18 cellular contexts compared by ENCODE assay signal in genomic region chr14:54894995-54895394, GRCh38. TPM values are rescaled to one million over a fixed set of nuclear protein-coding genes. Genes with fewer than 3 reads are reported as not detected.
DNase-seq lines count a peak whose midpoint lies in the region; ATAC-seq, FAIRE-seq and TF ChIP-seq lines count a peak whose summit lies in the region.
"Had no signal": no experiment of that assay in that cellular context is flagged by ENCODE, and none has a peak within 500 bp of the region (broad histone marks: within the 10 kb centered on the region; RNA-seq: fewer than 3 reads in every experiment).

No MANE protein-coding gene starts in this region.

- no peaks in the 10 kb centered on the region for H3K79me2 ChIP-seq in ACC112 (ENCODE audit: control insufficient read depth, insufficient read depth, low read length, unreplicated experiment)

- H3K4me1 ChIP-seq in ACC112 (ENCODE audit: control insufficient read depth, insufficient read depth, low read length, unreplicated experiment): peaks cover 9% of the 10 kb centered on the region
- H3K4me1 ChIP-seq in right cardiac atrium (ENCODE audit: control insufficient read depth, insufficient read depth, low read length): no peaks in the 10 kb centered on the region

- no peaks in the 10 kb centered on the region for H3K9me3 ChIP-seq in right cardiac atrium (ENCODE audit: control insufficient read depth, low read length)

- no peak for TF ChIP-seq POLR2A in H54 (IDR thresholded peaks at IDR 0.05; ENCODE audit: low read depth, low read length)

- no peaks in the 10 kb centered on the region for H3K27me3 ChIP-seq in ACC112 (ENCODE audit: insufficient read depth, low read length)
- no peaks in the 10 kb centered on the region for H3K27me3 ChIP-seq in right cardiac atrium (ENCODE audit: control insufficient read depth, insufficient read depth)

- H3K27ac ChIP-seq in ACC112 (ENCODE audit: low read depth, low read length): no peak overlapping the region
- H3K27ac ChIP-seq in right cardiac atrium (ENCODE audit: low read length): no peak overlapping the region

- intact Hi-C loops in activated B cell treated with CpG ODN at 0.5 μM for 24 hours (cut with micrococcal nuclease): no loop called here
- intact Hi-C loops in right cardiac atrium (cut with DNase I): loop anchor here in 2 of 4 donors (10.0 kb wide), 2 partner anchors 90 to 330 kb away; partner anchors contain the start of gene SAMD4A (in 1 of the 2)

- no peak for DNase-seq in H54 (ENCODE audit: insufficient read length, low spot score)
- DNase-seq in activated B cell treated with CpG ODN at 0.5 μM for 24 hours: no peak
- DNase-seq in immature natural killer cell: no peak
- DNase-seq in right cardiac atrium: no peak
- DNase-seq in type B pancreatic cell (ENCODE audit: extremely low spot score, unreplicated experiment): no peak
- no peak for DNase-seq in H4 (ENCODE audit: low spot score)
- DNase-seq: activated CD8-positive, alpha-beta memory T cell treated with anti-CD3 and anti-CD28 coated beads for 24 hours; activated gamma-delta T cell; effector memory CD4-positive, alpha-beta T cell; midbrain; NCI-H1092; occipital lobe; stimulated activated naive CD4-positive, alpha-beta T cell treated with Interleukin-2 at 50 U/mL for 16 hours had no signal

- POLR2A ChIA-PET in activated B cell treated with CpG ODN at 0.5 μM for 24 hours (lab: Charles Lee): no interaction called here

- H3K27me3 Mint-ChIP-seq in activated B cell treated with CpG ODN at 0.5 μM for 24 hours (no peaks in the 10 kb centered on the region), immature natural killer cell (ENCODE audit: low read depth in 3 of 3) (peaks cover 0 to 2% (median 0%) of the 10 kb centered on the region in 3 donors), type B pancreatic cell (no peaks in the 10 kb centered on the region)

- H3K36me3 Mint-ChIP-seq in activated B cell treated with CpG ODN at 0.5 μM for 24 hours (ENCODE audit: low read depth) (no peaks in the 10 kb centered on the region), immature natural killer cell (peaks cover 0 to 7% (median 0%) of the 10 kb centered on the region in 3 donors), type B pancreatic cell (no peaks in the 10 kb centered on the region)
- H3K36me3 Mint-ChIP-seq: brain had no signal

- no peaks in the 10 kb centered on the region for H3K36me3 ChIP-seq in ACC112 (ENCODE audit: insufficient read depth, low read length)

- CTCF ChIA-PET in activated B cell treated with CpG ODN at 0.5 μM for 24 hours (lab: Charles Lee): interaction anchor here (1.6 kb wide), 1 partner anchor 112 kb away, joined by 3 read pairs; no protein-coding TSS in a partner anchor

- peak; percentile 67 for FAIRE-seq in H54 (lab: Jason Lieb, UNC)
- FAIRE-seq: GM12891, islet of Langerhans had no signal

- H3K27ac Mint-ChIP-seq in activated B cell treated with CpG ODN at 0.5 μM for 24 hours (peak overlapping the region; percentile 0), immature natural killer cell (peak overlapping the region in 4 of 6 donors; percentile 15 to 73 (median 60)), type B pancreatic cell (no peak overlapping the region)
- H3K27ac Mint-ChIP-seq: brain had no signal

- H2AFZ ChIP-seq in ACC112 (ENCODE audit: low read length, unreplicated experiment): peak overlapping the region; percentile 2

- WGBS in right cardiac atrium: 69% methylated on average over 3 of the region's 3 CpGs

- ATAC-seq in activated B cell treated with CpG ODN at 0.5 μM for 24 hours (ENCODE audit: low read depth) (no peak), right cardiac atrium (no peak), HG03139 (IDR thresholded peaks at IDR 0.05; ENCODE audit: unreplicated experiment) (no peak)

- H3K4me3 ChIP-seq in ACC112 (ENCODE audit: low read depth, low read length) (no peak overlapping the region), right cardiac atrium (ENCODE audit: low read length) (no peak overlapping the region)

- H3K4me3 Mint-ChIP-seq in activated B cell treated with CpG ODN at 0.5 μM for 24 hours (no peak overlapping the region), immature natural killer cell (no peak overlapping the region), type B pancreatic cell (no peak overlapping the region)
- H3K4me3 Mint-ChIP-seq: brain had no signal

- H3K9me3 Mint-ChIP-seq in activated B cell treated with CpG ODN at 0.5 μM for 24 hours (no peaks in the 10 kb centered on the region), immature natural killer cell (no peaks in the 10 kb centered on the region), type B pancreatic cell (no peaks in the 10 kb centered on the region)
- H3K9me3 Mint-ChIP-seq: brain had no signal

- TF ChIP-seq CTCF in activated B cell treated with CpG ODN at 0.5 μM for 24 hours (IDR thresholded peaks at IDR 0.05): no peak
- no peak for TF ChIP-seq CTCF in type B pancreatic cell (conservative IDR thresholded peaks at IDR 0.05)

- H3K4me1 Mint-ChIP-seq in activated B cell treated with CpG ODN at 0.5 μM for 24 hours (peaks cover 23% of the 10 kb centered on the region), immature natural killer cell (peaks cover 36 to 80% of the 10 kb centered on the region in 2 donors), type B pancreatic cell (ENCODE audit: unreplicated experiment) (no peaks in the 10 kb centered on the region)
- H3K4me1 Mint-ChIP-seq: brain had no signal

RNA-seq across cellular contexts. Expression of gene GCH1, which starts 7.6 kb away (rescaled TPM):
- total RNA-seq in activated B cell treated with CpG ODN at 0.5 μM for 24 hours (15.5 and 17.2 TPM in 2 replicates), right cardiac atrium (1 to 10 TPM; 1.6 to 4.8 (median 2.1) TPM), type B pancreatic cell (ENCODE audit: low replicate concordance) (18.2 and 29.6 TPM in 2 replicates)
- polyA plus RNA-seq in immature natural killer cell (10 to 100 TPM; 41.7 to 53.2 (median 52.0) TPM), right cardiac atrium (2.5 TPM)
- 3.5 and 4.6 TPM in 2 replicates for total RNA-seq in H4 (2014; rRNA removed; shearing (Covaris generic))
